Comparison of ENCODE assay signal across 19 cellular contexts in the genomic region with DNA sequence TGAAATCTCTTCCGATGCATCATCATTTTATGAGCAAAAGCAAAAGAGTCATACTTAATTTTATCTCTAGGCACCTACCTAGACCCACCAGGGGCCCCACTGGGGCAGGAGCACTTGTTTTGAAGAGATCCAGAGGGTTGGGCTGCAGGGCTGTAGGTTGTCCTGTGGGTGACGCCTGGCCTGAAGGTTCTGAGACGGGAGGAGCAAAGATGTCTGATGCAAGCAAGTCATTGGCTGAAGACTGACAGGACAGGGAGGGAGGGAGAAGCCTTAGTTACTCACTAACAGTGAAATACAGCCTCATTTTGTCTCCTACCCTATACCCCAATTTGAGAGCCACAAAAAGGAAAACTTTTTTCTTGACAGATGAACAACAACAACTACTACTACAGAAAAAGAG. TPM values are rescaled to one million over a fixed set of nuclear protein-coding genes. Genes with fewer than 3 reads are reported as not detected.
A peak's percentile ranks its signal among the peaks of the same experiment; 100 is the strongest.
DNase-seq lines count a peak whose midpoint lies in the region; TF ChIP-seq lines count a peak whose summit lies in the region.
"Had no signal": no experiment of that assay in that cellular context is flagged by ENCODE, and none has a peak within 500 bp of the region (broad histone marks: within the 10 kb centered on the region; RNA-seq: fewer than 3 reads in every experiment).

No MANE protein-coding gene starts in this region.

- H4K20me1 ChIP-seq in H9 (ENCODE audit: control insufficient read depth, insufficient read depth, insufficient read length) = no peaks in the 10 kb centered on the region

- H3T11ph ChIP-seq in H9 (ENCODE audit: low read length) = no peak overlapping the region

- H3K27ac ChIP-seq in H9 (ENCODE audit: insufficient read length, low read depth, low read length) (no peak overlapping the region), mesendoderm (ENCODE audit: low read depth, low read length) (no peak overlapping the region)
- H3K27ac ChIP-seq: A549 had no signal

- H3K27me3 ChIP-seq in H9 (ENCODE audit: insufficient read depth, low read length) = no peaks in the 10 kb centered on the region
- H3K27me3 ChIP-seq in mesendoderm (ENCODE audit: insufficient read depth, low read length, poor library complexity) = no peaks in the 10 kb centered on the region

- H3K27ac Mint-ChIP-seq in H9 (no peak overlapping the region; a peak in 1 of 7 replicates), chondrocyte (ENCODE audit: unreplicated experiment) (peak overlapping the region; percentile 29)
- H3K27ac Mint-ChIP-seq: CD8-positive, alpha-beta T cell; IgD-negative memory B cell had no signal

- H3K4me1 ChIP-seq in H9 (ENCODE audit: insufficient read depth, low read length) = peaks cover 2% of the 10 kb centered on the region; the same call in 1 of the 2 replicates
- H3K4me1 ChIP-seq in mesendoderm (ENCODE audit: control insufficient read depth, low read depth, low read length) = no peaks in the 10 kb centered on the region
- H3K4me1 ChIP-seq: A549 had no signal

- H2BK5ac ChIP-seq in H9 (ENCODE audit: insufficient read length, low read length) = no peak overlapping the region
- H2BK5ac ChIP-seq in mesendoderm (ENCODE audit: low read length) = no peak overlapping the region

- no peaks in the 10 kb centered on the region for H3K23me2 ChIP-seq in H9 (ENCODE audit: insufficient read length, low read depth, low read length, poor library complexity, severe bottlenecking)

- in situ Hi-C loops in SK-MEL-5 (cut with HindIII; ENCODE audit: low pct_unique_long_range_greater_than_20kb, low sequenced_read_pairs) = no loop called here

- H3K56ac ChIP-seq in H9 (ENCODE audit: insufficient read length, low read depth, low read length) (no peak overlapping the region), mesendoderm (ENCODE audit: low read length) (no peak overlapping the region)

- H3K23ac ChIP-seq in H9 (ENCODE audit: insufficient read length, low read depth, low read length) = no peak overlapping the region
- no peak overlapping the region for H3K23ac ChIP-seq in mesendoderm (ENCODE audit: low read length)

- H3K9ac ChIP-seq in H9 (ENCODE audit: extremely low read depth, insufficient read length, low read length) = no peak overlapping the region
- H3K9ac ChIP-seq in mesendoderm (ENCODE audit: low read length) = no peak overlapping the region

- no peak overlapping the region for H4K91ac ChIP-seq in H9 (ENCODE audit: insufficient read length, low read depth, low read length)

- H3K4ac ChIP-seq in H9 (ENCODE audit: low read depth, low read length) = no peak overlapping the region
- H3K4ac ChIP-seq in mesendoderm (ENCODE audit: low read depth, low read length) = no peak overlapping the region

- no peak overlapping the region for H4K5ac ChIP-seq in H9 (ENCODE audit: insufficient read length, low read depth, low read length)
- no peak overlapping the region for H4K5ac ChIP-seq in mesendoderm (ENCODE audit: low read length)

- H3K79me1 ChIP-seq in H9 (ENCODE audit: insufficient read depth, low read depth, low read length, poor library complexity, severe bottlenecking) (no peaks in the 10 kb centered on the region), mesendoderm (ENCODE audit: low read length) (no peaks in the 10 kb centered on the region)

- no peaks in the 10 kb centered on the region for H3K36me3 ChIP-seq in mesendoderm (ENCODE audit: control insufficient read depth, insufficient read depth, low read length)

- H3K4me1 Mint-ChIP-seq in H9 = peaks cover 3 to 4% of the 10 kb centered on the region in 2 experiments
- H3K4me1 Mint-ChIP-seq in chondrocyte (ENCODE audit: low read depth) = peaks cover 4% of the 10 kb centered on the region
- H3K4me1 Mint-ChIP-seq: IgD-negative memory B cell had no signal

- H4K8ac ChIP-seq in H9 (replicated peaks; ENCODE audit: insufficient read length, low read depth, low read length) = no peak overlapping the region
- H4K8ac ChIP-seq in mesendoderm (ENCODE audit: low read depth, low read length) = no peak overlapping the region

- H3K14ac ChIP-seq in H9 (ENCODE audit: insufficient read depth, low read length) = no peak overlapping the region

- WGBS in H9 (ENCODE audit: extremely low coverage, insufficient read length, low lambda C conversion rate) = no CpG with 5 or more reads among the region's 3 CpGs
- no CpG with 5 or more reads among the region's 3 CpGs for WGBS in mesendoderm (ENCODE audit: extremely low coverage, insufficient coverage, low lambda C conversion rate)

- H3K18ac ChIP-seq in H9 (ENCODE audit: insufficient read length, low read depth, low read length) = no peak overlapping the region
- H3K18ac ChIP-seq in mesendoderm (ENCODE audit: low read length) = no peak overlapping the region

- H2BK120ac ChIP-seq in H9 (ENCODE audit: low read depth, low read length, poor library complexity, severe bottlenecking) (no peak overlapping the region), mesendoderm (ENCODE audit: low read depth, low read length) (no peak overlapping the region)

- H3K4me2 ChIP-seq in H9 (ENCODE audit: insufficient read depth, insufficient read length, low read length) = no peak overlapping the region
- no peak overlapping the region for H3K4me2 ChIP-seq in mesendoderm (ENCODE audit: low read length)
- H3K4me2 ChIP-seq: A549 had no signal

- H2BK15ac ChIP-seq in H9 (ENCODE audit: low read depth, low read length) (no peak overlapping the region), mesendoderm (replicated peaks; ENCODE audit: low read depth) (no peak overlapping the region)

- H3K4me3 Mint-ChIP-seq in H9 = no peak overlapping the region
- H3K4me3 Mint-ChIP-seq in chondrocyte (ENCODE audit: unreplicated experiment) = no peak overlapping the region
- H3K4me3 Mint-ChIP-seq: CD14-positive monocyte; CD8-positive, alpha-beta T cell had no signal

- no peaks in the 10 kb centered on the region; a peak in 2 of 7 replicates for H3K36me3 Mint-ChIP-seq in H9 (ENCODE audit: insufficient read depth in 1 of 3, low read depth in 3 of 3)
- peaks cover 52% of the 10 kb centered on the region for H3K36me3 Mint-ChIP-seq in chondrocyte (ENCODE audit: low read depth)
- H3K36me3 Mint-ChIP-seq: CD8-positive, alpha-beta T cell; IgD-negative memory B cell had no signal

- DNase-seq in H9 = peak; percentile 33
- DNase-seq in SK-MEL-5 (ENCODE audit: low read depth, low spot score) = peak; percentile 53
- no peak for DNase-seq in chondrocyte (ENCODE audit: low spot score)
- DNase-seq in mesendoderm = peak; percentile 31
- no peak for DNase-seq in glomerular visceral epithelial cell (ENCODE audit: extremely low spot score)
- no peak for DNase-seq in NCI-H524 (lab: John Stamatoyannopoulos, UW)
- no peak for DNase-seq in DMS79 treated with DMSO at 0.1 percent for 48 hours (lab: John Stamatoyannopoulos, UW)
- DNase-seq: CD8-positive, alpha-beta T cell; COR-L47; DMS153; DND-41; GDM1; H7 had no signal

- H2AFZ ChIP-seq in H9 (ENCODE audit: low read length) = no peak overlapping the region

- no peak overlapping the region for H2BK20ac ChIP-seq in H9 (ENCODE audit: low read depth, low read length, poor library complexity, severe bottlenecking)

- H3K4me3 ChIP-seq in mesendoderm (ENCODE audit: low read length) = no peak overlapping the region
- H3K4me3 ChIP-seq: A549 had no signal

- H2AK5ac ChIP-seq in H9 (ENCODE audit: insufficient read length, low read length) = no peak overlapping the region
- H2AK5ac ChIP-seq in mesendoderm (ENCODE audit: low read length) = no peak overlapping the region

- H3K9me3 ChIP-seq in H9 (ENCODE audit: control insufficient read depth, low read depth, low read length) = no peaks in the 10 kb centered on the region
- H3K9me3 ChIP-seq: A549 had no signal

- H3K27me3 Mint-ChIP-seq in H9 (ENCODE audit: low read depth) (no peaks in the 10 kb centered on the region; the same call in 1 of the 2 replicates), chondrocyte (ENCODE audit: low read depth) (no peaks in the 10 kb centered on the region)

- TF ChIP-seq CTCF in H9 (conservative IDR thresholded peaks at IDR 0.05) (no peak), chondrocyte (IDR thresholded peaks at IDR 0.05) (no peak)

- H2BK12ac ChIP-seq in H9 (ENCODE audit: insufficient read length, low read depth, low read length) = no peak overlapping the region

- no peaks in the 10 kb centered on the region; a peak in 1 of 5 replicates for H3K9me3 Mint-ChIP-seq in H9
- H3K9me3 Mint-ChIP-seq in chondrocyte (ENCODE audit: low read depth) = no peaks in the 10 kb centered on the region
- H3K9me3 Mint-ChIP-seq: CD14-positive monocyte; CD8-positive, alpha-beta T cell; IgD-negative memory B cell had no signal

- H3K79me2 ChIP-seq in H9 (ENCODE audit: insufficient read depth, low read length) (no peaks in the 10 kb centered on the region), mesendoderm (ENCODE audit: control insufficient read depth, insufficient read depth, low read length) (no peaks in the 10 kb centered on the region)

RNA-seq across cellular contexts. Expression of a gene that starts 17.1 kb away (rescaled TPM):
- total RNA-seq in H9 (2021) (not detected in 2 replicates), chondrocyte (not detected in 3 replicates)
- total RNA-seq in SK-MEL-5 (2014; rRNA removed; shearing (Covaris generic)) = 0.03 and 0.05 TPM in 2 replicates
- polyA plus RNA-seq in SK-MEL-5 (2015; cell fraction: cytosol; rRNA removed) = 0.19 TPM in 1 of 2 replicates, not detected in the other
- not detected in 2 replicates for polyA plus RNA-seq in SK-MEL-5 (2015; cell fraction: nucleus; rRNA removed)
- 0.07 TPM for polyA plus RNA-seq in mesendoderm (2013, experiment 1 of 2)
- not detected for polyA plus RNA-seq in mesendoderm (2013, experiment 2 of 2)
- total RNA-seq: CD8-positive, alpha-beta T cell; H7; HT1080 had no signal
- polyA plus RNA-seq: AG04450, BJ, CD14-positive monocyte, IgD-negative memory B cell had no signal

RNA-seq across cellular contexts. Expression of a gene that starts 43.4 kb away (rescaled TPM):
- total RNA-seq in H9 (2021) (2.3 and 2.7 TPM in 2 replicates), chondrocyte (82.7 to 108 TPM (median 84.4 TPM) in 3 replicates)
- total RNA-seq in SK-MEL-5 (2014; rRNA removed; shearing (Covaris generic)) = 221 and 253 TPM in 2 replicates
- polyA plus RNA-seq in SK-MEL-5 (2015; cell fraction: cytosol; rRNA removed) = 282 and 344 TPM in 2 replicates
- polyA plus RNA-seq in SK-MEL-5 (2015; cell fraction: nucleus; rRNA removed) = 546 and 630 TPM in 2 replicates
- polyA plus RNA-seq in mesendoderm (2013, experiment 1 of 2) = 8.0 TPM
- polyA plus RNA-seq in mesendoderm (2013, experiment 2 of 2) = 7.3 TPM
- total RNA-seq: CD8-positive, alpha-beta T cell had no signal

Comparison
In these comparisons a context has a peak if more than half of its experiments do, and no peak if none do; other contexts are left out.
1. DNase-seq: peak in H9 (single experiment), SK-MEL-5 (single experiment) and mesendoderm (single experiment); none in chondrocyte (single experiment), glomerular visceral epithelial cell (single experiment), NCI-H524 (0 of 2) and DMS79 treated with DMSO at 0.1 percent for 48 hours (single experiment).
2. RNA of a gene that starts 43.4 kb away (total RNA-seq): 221 to 253 TPM in SK-MEL-5 and 82.7 to 108 TPM in chondrocyte; 2.3 to 2.7 TPM in H9; every median in the first group is over 10 times any median in the second.